16 cellular contexts compared by ENCODE assay signal in the genomic region with DNA sequence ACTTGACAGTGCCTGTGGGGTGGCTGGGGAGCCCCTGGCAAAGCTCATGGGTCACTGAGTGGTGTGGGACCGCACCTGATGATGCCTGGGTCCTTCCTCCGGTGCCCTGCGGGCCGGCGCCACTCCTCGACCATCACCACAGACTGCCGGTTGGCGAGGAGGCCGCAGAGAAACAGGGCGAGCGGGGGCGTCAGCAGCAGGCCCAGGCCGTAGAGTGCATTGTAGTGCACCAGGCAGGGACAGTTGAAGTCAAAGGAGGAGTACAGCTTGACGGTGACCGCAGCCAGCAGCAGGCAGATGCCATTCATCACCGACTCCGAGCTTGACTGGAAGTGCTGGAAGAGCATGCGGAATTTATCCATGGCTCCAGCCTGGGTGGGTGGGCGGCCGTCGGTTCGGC. TPM values are rescaled to one million over a fixed set of nuclear protein-coding genes. Genes with fewer than 3 reads are reported as not detected.
A peak's percentile ranks its signal among the peaks of the same experiment; 100 is the strongest.
DNase-seq lines count a peak whose midpoint lies in the region; ATAC-seq and TF ChIP-seq lines count a peak whose summit lies in the region.
"Had no signal": no experiment of that assay in that cellular context is flagged by ENCODE, and none has a peak within 500 bp of the region (broad histone marks: within the 10 kb centered on the region; RNA-seq: fewer than 3 reads in every experiment).

No MANE protein-coding gene starts in this region.

- H3K27me3 ChIP-seq in BLaER1 treated with 17β-estradiol and CSF1 and Interleukin-3, amounts not matched to agents 10 nM and 100 nM: no peaks in the 10 kb centered on the region
- H3K27me3 ChIP-seq in HUES6 (ENCODE audit: control insufficient read depth, insufficient read depth, low read length): no peaks in the 10 kb centered on the region
- no peaks in the 10 kb centered on the region for H3K27me3 ChIP-seq in osteoblast (ENCODE audit: insufficient read depth, low read length)
- H3K27me3 ChIP-seq: BE2C had no signal

- TF ChIP-seq CTCF in osteoblast (IDR thresholded peaks at IDR 0.05; ENCODE audit: extremely low read depth, low read depth, low read length): no peak

- no peaks in the 10 kb centered on the region for H4K20me1 ChIP-seq in BLaER1 treated with 17β-estradiol and CSF1 and Interleukin-3, amounts not matched to agents 10 nM and 100 nM
- no peaks in the 10 kb centered on the region for H4K20me1 ChIP-seq in osteoblast (ENCODE audit: insufficient read depth, low read length)

- peak overlapping the region in 2 of 11 experiments; percentile 38 to 49; a peak in 4 of 22 replicates for H3K27ac ChIP-seq in BLaER1 treated with 17β-estradiol and CSF1 and Interleukin-3, amounts not matched to agents 10 nM and 100 nM
- H3K27ac ChIP-seq in HUES6 (ENCODE audit: low read depth, low read length): no peak overlapping the region
- no peak overlapping the region for H3K27ac ChIP-seq in osteoblast (ENCODE audit: low read depth, low read length)

- H3K4me2 ChIP-seq in BLaER1 treated with 17β-estradiol and CSF1 and Interleukin-3, amounts not matched to agents 10 nM and 100 nM: peak overlapping the region in 9 of 11 experiments; percentile 12 to 77 (median 52); a peak in 13 of 22 replicates
- no peak overlapping the region for H3K4me2 ChIP-seq in osteoblast (ENCODE audit: insufficient read depth, low read length)

- ATAC-seq in HG02970 (IDR thresholded peaks at IDR 0.05; ENCODE audit: low FRiP score, unreplicated experiment): no peak
- ATAC-seq in GM18520 (IDR thresholded peaks at IDR 0.05; ENCODE audit: unreplicated experiment): no peak
- ATAC-seq: CD8-positive, alpha-beta T cell had no signal

- no peak overlapping the region for H2AFZ ChIP-seq in osteoblast (ENCODE audit: low read length)

- H3K9ac ChIP-seq in BLaER1 treated with 17β-estradiol and CSF1 and Interleukin-3, amounts not matched to agents 10 nM and 100 nM: peak overlapping the region in 2 of 11 experiments; percentile 12 to 19; a peak in 2 of 22 replicates
- peak overlapping the region; percentile 22 for H3K9ac ChIP-seq in HUES6 (ENCODE audit: low read length)

- no peaks in the 10 kb centered on the region for H3K9me3 ChIP-seq in BLaER1 treated with 17β-estradiol and CSF1 and Interleukin-3, amounts not matched to agents 10 nM and 100 nM (replicated peaks in 1 of 11)
- H3K9me3 ChIP-seq in HUES6 (ENCODE audit: control insufficient read depth, insufficient read depth, low read depth, low read length) (no peaks in the 10 kb centered on the region), osteoblast (ENCODE audit: low read depth, low read length) (no peaks in the 10 kb centered on the region)
- H3K9me3 ChIP-seq: BE2C, HAP-1 had no signal

- H3K36me3 ChIP-seq in BLaER1 treated with 17β-estradiol and CSF1 and Interleukin-3, amounts not matched to agents 10 nM and 100 nM: no peaks in the 10 kb centered on the region
- H3K36me3 ChIP-seq in HUES6 (ENCODE audit: control insufficient read depth, insufficient read depth, low read length) (no peaks in the 10 kb centered on the region), osteoblast (ENCODE audit: insufficient read depth, low read length) (no peaks in the 10 kb centered on the region)
- H3K36me3 ChIP-seq: BE2C, HAP-1 had no signal

- H3K4me1 ChIP-seq in BLaER1 treated with 17β-estradiol and CSF1 and Interleukin-3, amounts not matched to agents 10 nM and 100 nM: peaks cover 28 to 60% (median 36%) of the 10 kb centered on the region in 10 experiments
- H3K4me1 ChIP-seq in HUES6 (ENCODE audit: control insufficient read depth, insufficient read depth, low read length): peaks cover 27% of the 10 kb centered on the region
- peaks cover 6% of the 10 kb centered on the region for H3K4me1 ChIP-seq in osteoblast (ENCODE audit: insufficient read depth, low read length)
- H3K4me1 ChIP-seq: BE2C, HAP-1 had no signal

- H3K79me2 ChIP-seq in osteoblast (ENCODE audit: insufficient read depth, low read length): no peaks in the 10 kb centered on the region

- peak; percentile 82 for DNase-seq in SW480 (ENCODE audit: low spot score)
- peak; percentile 3 for DNase-seq in osteoblast (ENCODE audit: insufficient read length, low spot score, missing footprints)
- no peak for DNase-seq in central memory CD4-positive, alpha-beta T cell
- DNase-seq in KBM-7: no peak
- DNase-seq: BE2C; CD8-positive, alpha-beta T cell; COR-L47; DND-41; GDM1; GOT3 had no signal

- no peak overlapping the region for H3K4me3 ChIP-seq in BLaER1 treated with 17β-estradiol and CSF1 and Interleukin-3, amounts not matched to agents 10 nM and 100 nM
- H3K4me3 ChIP-seq in HUES6 (ENCODE audit: low read depth, low read length) (no peak overlapping the region), osteoblast (ENCODE audit: insufficient read depth, low read length) (no peak overlapping the region)
- H3K4me3 ChIP-seq: HAP-1 had no signal

- in situ Hi-C loops in KBM-7 (cut with MboI; ENCODE audit: low pct_unique_long_range_greater_than_20kb, low sequenced_read_pairs): no loop called here

RNA-seq across cellular contexts. Expression of a gene that starts 0.4 kb away (rescaled TPM):
- not detected in 2 replicates for total RNA-seq in osteoblast
- total RNA-seq: CD8-positive, alpha-beta T cell had no signal

RNA-seq across cellular contexts. Expression of a gene that starts 14.8 kb away (rescaled TPM):
- under 0.01 TPM in 1 of 2 replicates, not detected in the other for total RNA-seq in osteoblast

RNA-seq across cellular contexts. Expression of a gene that starts 20.0 kb away (rescaled TPM):
- not detected in 2 replicates for total RNA-seq in osteoblast
- total RNA-seq: CD8-positive, alpha-beta T cell; HFFc6 had no signal

RNA-seq across cellular contexts. Expression of a gene that starts 26.5 kb away (rescaled TPM):
- 54.6 and 56.3 TPM in 2 replicates for total RNA-seq in osteoblast

Comparison
In these comparisons a context has a peak if more than half of its experiments do, and no peak if none do; other contexts are left out.
1. DNase-seq: peak in SW480 (single experiment) and osteoblast (single experiment); none in central memory CD4-positive, alpha-beta T cell (single experiment) and KBM-7 (single experiment).